ENCODE assay signal across 13 cellular contexts in the genomic region with DNA sequence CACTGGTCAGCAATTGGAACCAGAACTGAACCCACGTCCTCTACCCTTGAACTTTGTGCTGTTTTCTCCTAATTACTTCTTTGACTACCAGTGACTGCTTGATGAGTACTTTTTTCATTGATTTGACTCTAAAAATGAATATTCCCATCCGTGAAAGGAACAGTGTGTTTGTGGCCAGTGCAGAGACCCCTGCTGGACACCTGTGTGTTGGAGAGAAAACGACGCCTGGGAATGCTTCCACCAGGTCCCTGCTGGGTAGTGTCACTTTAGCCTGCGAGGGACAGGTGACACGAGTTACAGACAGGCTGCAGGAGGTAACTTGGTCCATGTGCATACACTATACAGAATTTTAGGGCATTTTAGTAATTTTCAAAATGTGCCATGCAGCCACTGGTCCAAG. TPM values are rescaled to one million over a fixed set of nuclear protein-coding genes. Genes with fewer than 3 reads are reported as not detected.
DNase-seq lines count a peak whose midpoint lies in the region; ATAC-seq and TF ChIP-seq lines count a peak whose summit lies in the region.
"Had no signal": no experiment of that assay in that cellular context is flagged by ENCODE, and none has a peak within 500 bp of the region (broad histone marks: within the 10 kb centered on the region; RNA-seq: fewer than 3 reads in every experiment).

No MANE protein-coding gene starts in this region.

- TF ChIP-seq CTCF in fibroblast of the aortic adventitia (IDR thresholded peaks at IDR 0.05; ENCODE audit: insufficient read depth, low read length) (peak; percentile 51), gastrocnemius medialis (IDR thresholded peaks at IDR 0.05 in 4 of 5, conservative IDR thresholded peaks at IDR 0.05 in 1 of 5) (peak in 3 of 5 experiments; percentile 14 to 35 (median 26))

- H3K4me1 ChIP-seq in gastrocnemius medialis: no peaks in the 10 kb centered on the region
- H3K4me1 ChIP-seq: testis had no signal

- in situ Hi-C loops in gastrocnemius medialis (cut with MboI; ENCODE audit: low sequenced_read_pairs in 4 of 4): loop anchor here in 1 of 4 donors (25.0 kb wide), 1 partner anchor 361 kb away; no protein-coding TSS in a partner anchor

- no peak for TF ChIP-seq POLR2A in gastrocnemius medialis (IDR thresholded peaks at IDR 0.05)

- peaks cover 0 to 9% (median 7%) of the 10 kb centered on the region in 3 donors for H3K27me3 ChIP-seq in gastrocnemius medialis
- H3K27me3 ChIP-seq: testis had no signal

- H3K36me3 ChIP-seq in gastrocnemius medialis: no peaks in the 10 kb centered on the region

- ATAC-seq in gastrocnemius medialis (no peak), HG02610 (IDR thresholded peaks at IDR 0.05; ENCODE audit: unreplicated experiment) (no peak)
- ATAC-seq: T-helper 17 cell had no signal

- H3K4me3 ChIP-seq in fibroblast of the aortic adventitia (ENCODE audit: low read depth, low read length) (no peak overlapping the region), gastrocnemius medialis (no peak overlapping the region)
- H3K4me3 ChIP-seq: testis had no signal

- DNase-seq in DMS 273 (lab: John Stamatoyannopoulos, UW; ENCODE audit: unreplicated experiment) (peak; percentile 4), DMS 273 treated with DMSO at 0.1 percent for 48 hours (lab: John Stamatoyannopoulos, UW) (no peak), SW480 (ENCODE audit: low spot score) (peak; percentile 12), fibroblast of the aortic adventitia (ENCODE audit: low read depth) (no peak), gastrocnemius medialis (no peak), NCI-H1417 treated with DMSO at 0.1 percent for 48 hours (lab: John Stamatoyannopoulos, UW) (no peak), NCI-H2196 treated with DMSO at 0.1 percent for 48 hours (lab: John Stamatoyannopoulos, UW; ENCODE audit: unreplicated experiment) (no peak)
- DNase-seq: activated CD8-positive, alpha-beta memory T cell treated with anti-CD3 and anti-CD28 coated beads, Interleukin-2, amount 50 U/mL, for 4 hours; caudate nucleus; NCI-H510A treated with DMSO at 0.1 percent for 48 hours; T-helper 17 cell; testis had no signal

- intact Hi-C loops in gastrocnemius medialis (cut with DNase I; ENCODE audit: low total_unique reads): loop anchor here (10.0 kb wide), 1 partner anchor 354 kb away; no protein-coding TSS in a partner anchor

- H3K9me3 ChIP-seq in gastrocnemius medialis: no peaks in the 10 kb centered on the region
- H3K9me3 ChIP-seq: testis had no signal

- no peak overlapping the region for H3K27ac ChIP-seq in gastrocnemius medialis
- H3K27ac ChIP-seq: testis had no signal

RNA-seq across cellular contexts. Expression of a gene that starts 6.8 kb away (rescaled TPM):
- total RNA-seq in fibroblast of the aortic adventitia (ENCODE audit: low replicate concordance) (0.09 TPM in 1 of 2 replicates, not detected in the other), gastrocnemius medialis (not detected)

RNA-seq across cellular contexts. Expression of a gene that starts 43.7 kb away (rescaled TPM):
- 8.8 and 15.4 TPM in 2 replicates for total RNA-seq in fibroblast of the aortic adventitia (ENCODE audit: low replicate concordance)
- total RNA-seq in gastrocnemius medialis: 1 to 10 TPM; 3.0 to 9.3 (median 4.1) TPM

Comparison
In these comparisons a context has a peak if more than half of its experiments do, and no peak if none do; other contexts are left out.
1. DNase-seq: peak in DMS 273 (single experiment) and SW480 (single experiment); none in DMS 273 treated with DMSO at 0.1 percent for 48 hours (single experiment), fibroblast of the aortic adventitia (single experiment), gastrocnemius medialis (0 of 2), NCI-H1417 treated with DMSO at 0.1 percent for 48 hours (single experiment) and NCI-H2196 treated with DMSO at 0.1 percent for 48 hours (single experiment).